21 cellular contexts compared by ENCODE assay signal in the genomic region with DNA sequence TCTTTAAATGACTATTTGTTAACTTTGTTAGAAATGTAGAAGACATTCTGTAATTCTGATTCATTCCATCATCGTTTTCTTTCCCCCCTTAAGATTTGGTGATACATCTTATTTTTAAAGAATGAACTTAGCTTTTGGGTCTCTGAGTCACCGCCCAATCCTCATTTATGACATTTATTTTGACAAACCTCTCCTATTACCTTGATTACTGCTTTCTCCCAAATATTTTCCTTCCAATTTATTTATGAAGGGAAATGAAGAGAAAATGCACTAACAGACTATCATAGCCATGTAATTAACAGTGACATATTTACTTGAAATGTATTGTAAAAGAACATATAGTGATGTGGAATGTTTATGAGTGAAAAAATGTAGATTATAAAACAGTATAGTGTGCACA.
A peak's percentile ranks its signal among the peaks of the same experiment; 100 is the strongest.
DNase-seq lines count a peak whose midpoint lies in the region; ATAC-seq, FAIRE-seq and TF ChIP-seq lines count a peak whose summit lies in the region.
"Had no signal": no experiment of that assay in that cellular context is flagged by ENCODE, and none has a peak within 500 bp of the region (broad histone marks: within the 10 kb centered on the region; RNA-seq: fewer than 3 reads in every experiment).

No MANE protein-coding gene starts in this region.

- FAIRE-seq in islet of Langerhans (lab: Jason Lieb, UNC) (peak; percentile 45), RCC 7860 (lab: Jason Lieb, UNC) (no peak)
- FAIRE-seq: D721Med, GM12892, HepG2, HTR-8/SVneo had no signal

- H3K27ac ChIP-seq in upper lobe of right lung, result no peak overlapping the region
- H3K27ac ChIP-seq: 22Rv1 had no signal

- no peaks in the 10 kb centered on the region for H3K27me3 ChIP-seq in upper lobe of right lung

- intact Hi-C loops in upper lobe of right lung (cut with DNase I), result no loop called here

- no peaks in the 10 kb centered on the region for H3K36me3 ChIP-seq in upper lobe of right lung

- ATAC-seq in SK-N-SH treated with all-trans-retinoic acid at 6 μM for 48 hours, result no peak
- ATAC-seq in stimulated activated memory B cell treated with anti-CD40 and anti-IgM and Interleukin-4, amounts not matched to agents 10 μg/mL and 1 μg/mL and 100 μg/mL, for 72 hours, result no peak
- ATAC-seq in GM21526 (IDR thresholded peaks at IDR 0.05; ENCODE audit: low FRiP score, unreplicated experiment), result no peak
- ATAC-seq in upper lobe of right lung, result no peak
- ATAC-seq: CD8-positive, alpha-beta T cell; HepG2 had no signal

- H3K4me3 ChIP-seq in upper lobe of right lung, result no peak overlapping the region

- no peak overlapping the region for H3K4me3 Mint-ChIP-seq in progenitor cell of endocrine pancreas (ENCODE audit: low read depth)
- H3K4me3 Mint-ChIP-seq in stimulated activated memory B cell treated with anti-CD40 and anti-IgM and Interleukin-4, amounts not matched to agents 10 μg/mL and 1 μg/mL and 100 μg/mL, for 72 hours, result no peak overlapping the region
- H3K4me3 Mint-ChIP-seq: CD14-positive monocyte; CD8-positive, alpha-beta T cell; HFFc6 had no signal

- peaks cover 20% of the 10 kb centered on the region for H3K4me1 Mint-ChIP-seq in progenitor cell of endocrine pancreas (ENCODE audit: low read depth)
- H3K4me1 Mint-ChIP-seq in stimulated activated memory B cell treated with anti-CD40 and anti-IgM and Interleukin-4, amounts not matched to agents 10 μg/mL and 1 μg/mL and 100 μg/mL, for 72 hours, result no peaks in the 10 kb centered on the region
- H3K4me1 Mint-ChIP-seq: CD14-positive monocyte had no signal

- H3K36me3 Mint-ChIP-seq in progenitor cell of endocrine pancreas (ENCODE audit: insufficient read depth), result no peaks in the 10 kb centered on the region
- H3K36me3 Mint-ChIP-seq in stimulated activated memory B cell treated with anti-CD40 and anti-IgM and Interleukin-4, amounts not matched to agents 10 μg/mL and 1 μg/mL and 100 μg/mL, for 72 hours, result no peaks in the 10 kb centered on the region
- H3K36me3 Mint-ChIP-seq: CD14-positive monocyte; CD8-positive, alpha-beta T cell had no signal

- TF ChIP-seq CTCF in progenitor cell of endocrine pancreas (IDR thresholded peaks at IDR 0.05; ENCODE audit: unreplicated experiment), result no peak
- TF ChIP-seq CTCF in upper lobe of right lung (IDR thresholded peaks at IDR 0.05), result no peak

- H3K27me3 Mint-ChIP-seq in progenitor cell of endocrine pancreas, result peaks cover 89% of the 10 kb centered on the region
- no peaks in the 10 kb centered on the region for H3K27me3 Mint-ChIP-seq in stimulated activated memory B cell treated with anti-CD40 and anti-IgM and Interleukin-4, amounts not matched to agents 10 μg/mL and 1 μg/mL and 100 μg/mL, for 72 hours

- peak overlapping the region; percentile 38 for H3K27ac Mint-ChIP-seq in progenitor cell of endocrine pancreas
- H3K27ac Mint-ChIP-seq in stimulated activated memory B cell treated with anti-CD40 and anti-IgM and Interleukin-4, amounts not matched to agents 10 μg/mL and 1 μg/mL and 100 μg/mL, for 72 hours, result no peak overlapping the region
- H3K27ac Mint-ChIP-seq: CD14-positive monocyte; CD8-positive, alpha-beta T cell; HFFc6 had no signal

- no peaks in the 10 kb centered on the region for H3K9me3 ChIP-seq in upper lobe of right lung

- no peaks in the 10 kb centered on the region for H3K9me3 Mint-ChIP-seq in progenitor cell of endocrine pancreas (ENCODE audit: low read depth)
- no peaks in the 10 kb centered on the region for H3K9me3 Mint-ChIP-seq in stimulated activated memory B cell treated with anti-CD40 and anti-IgM and Interleukin-4, amounts not matched to agents 10 μg/mL and 1 μg/mL and 100 μg/mL, for 72 hours
- H3K9me3 Mint-ChIP-seq: CD8-positive, alpha-beta T cell; HFFc6 had no signal

- DNase-seq in EH (ENCODE audit: low read depth) (peak; percentile 22), progenitor cell of endocrine pancreas (ENCODE audit: low spot score, unreplicated experiment) (no peak), upper lobe of right lung (no peak), RCC 7860 (ENCODE audit: low spot score) (no peak)
- DNase-seq: CD8-positive, alpha-beta T cell; COR-L47; DMS153; DMS79 treated with DMSO at 0.1 percent for 48 hours; GDM1; HCEC 1CT; HFFc6 had no signal

- no peaks in the 10 kb centered on the region for H3K4me1 ChIP-seq in upper lobe of right lung

TF ChIP-seq in SK-N-SH treated with all-trans-retinoic acid at 6 μM for 48 hours, 23 proteins besides CTCF, POLR2A, EP300 and RAD21:
- no peak for TF ChIP-seq ZNF565 (CRISPR knock-in tag; conservative IDR thresholded peaks at IDR 0.05; ENCODE audit: low read depth)
- TF ChIP-seq TOX (CRISPR knock-in tag; IDR thresholded peaks at IDR 0.05; ENCODE audit: borderline replicate concordance), result no peak
- TF ChIP-seq, protein P1, sequence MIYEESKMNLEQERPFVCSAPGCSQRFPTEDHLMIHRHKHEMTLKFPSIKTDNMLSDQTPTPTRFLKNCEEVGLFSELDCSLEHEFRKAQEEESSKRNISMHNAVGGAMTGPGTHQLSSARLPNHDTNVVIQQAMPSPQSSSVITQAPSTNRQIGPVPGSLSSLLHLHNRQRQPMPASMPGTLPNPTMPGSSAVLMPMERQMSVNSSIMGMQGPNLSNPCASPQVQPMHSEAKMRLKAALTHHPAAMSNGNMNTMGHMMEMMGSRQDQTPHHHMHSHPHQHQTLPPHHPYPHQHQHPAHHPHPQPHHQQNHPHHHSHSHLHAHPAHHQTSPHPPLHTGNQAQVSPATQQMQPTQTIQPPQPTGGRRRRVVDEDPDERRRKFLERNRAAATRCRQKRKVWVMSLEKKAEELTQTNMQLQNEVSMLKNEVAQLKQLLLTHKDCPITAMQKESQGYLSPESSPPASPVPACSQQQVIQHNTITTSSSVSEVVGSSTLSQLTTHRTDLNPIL (CRISPR knock-in tag; IDR thresholded peaks at IDR 0.05; ENCODE audit: low read depth), result no peak
- no peak for TF ChIP-seq ESRRG (CRISPR knock-in tag; IDR thresholded peaks at IDR 0.05)
- TF ChIP-seq, protein P2, sequence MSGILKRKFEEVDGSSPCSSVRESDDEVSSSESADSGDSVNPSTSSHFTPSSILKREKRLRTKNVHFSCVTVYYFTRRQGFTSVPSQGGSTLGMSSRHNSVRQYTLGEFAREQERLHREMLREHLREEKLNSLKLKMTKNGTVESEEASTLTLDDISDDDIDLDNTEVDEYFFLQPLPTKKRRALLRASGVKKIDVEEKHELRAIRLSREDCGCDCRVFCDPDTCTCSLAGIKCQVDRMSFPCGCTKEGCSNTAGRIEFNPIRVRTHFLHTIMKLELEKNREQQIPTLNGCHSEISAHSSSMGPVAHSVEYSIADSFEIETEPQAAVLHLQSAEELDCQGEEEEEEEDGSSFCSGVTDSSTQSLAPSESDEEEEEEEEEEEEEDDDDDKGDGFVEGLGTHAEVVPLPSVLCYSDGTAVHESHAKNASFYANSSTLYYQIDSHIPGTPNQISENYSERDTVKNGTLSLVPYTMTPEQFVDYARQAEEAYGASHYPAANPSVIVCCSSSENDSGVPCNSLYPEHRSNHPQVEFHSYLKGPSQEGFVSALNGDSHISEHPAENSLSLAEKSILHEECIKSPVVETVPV (CRISPR knock-in tag; IDR thresholded peaks at IDR 0.05), result no peak
- no peak for TF ChIP-seq SNAI2 (CRISPR knock-in tag; IDR thresholded peaks at IDR 0.05)
- TF ChIP-seq BACH2 (CRISPR knock-in tag; IDR thresholded peaks at IDR 0.05; ENCODE audit: borderline replicate concordance), result no peak
- peak; percentile 91 for TF ChIP-seq ZC3H10 (CRISPR knock-in tag; IDR thresholded peaks at IDR 0.05)
- no peak for TF ChIP-seq ARNTL (CRISPR knock-in tag; IDR thresholded peaks at IDR 0.05; ENCODE audit: borderline replicate concordance, low read depth)
- TF ChIP-seq OSR1 (CRISPR knock-in tag; IDR thresholded peaks at IDR 0.05), result no peak
- no peak for TF ChIP-seq RARB (CRISPR knock-in tag; IDR thresholded peaks at IDR 0.05)
- TF ChIP-seq, protein P3, sequence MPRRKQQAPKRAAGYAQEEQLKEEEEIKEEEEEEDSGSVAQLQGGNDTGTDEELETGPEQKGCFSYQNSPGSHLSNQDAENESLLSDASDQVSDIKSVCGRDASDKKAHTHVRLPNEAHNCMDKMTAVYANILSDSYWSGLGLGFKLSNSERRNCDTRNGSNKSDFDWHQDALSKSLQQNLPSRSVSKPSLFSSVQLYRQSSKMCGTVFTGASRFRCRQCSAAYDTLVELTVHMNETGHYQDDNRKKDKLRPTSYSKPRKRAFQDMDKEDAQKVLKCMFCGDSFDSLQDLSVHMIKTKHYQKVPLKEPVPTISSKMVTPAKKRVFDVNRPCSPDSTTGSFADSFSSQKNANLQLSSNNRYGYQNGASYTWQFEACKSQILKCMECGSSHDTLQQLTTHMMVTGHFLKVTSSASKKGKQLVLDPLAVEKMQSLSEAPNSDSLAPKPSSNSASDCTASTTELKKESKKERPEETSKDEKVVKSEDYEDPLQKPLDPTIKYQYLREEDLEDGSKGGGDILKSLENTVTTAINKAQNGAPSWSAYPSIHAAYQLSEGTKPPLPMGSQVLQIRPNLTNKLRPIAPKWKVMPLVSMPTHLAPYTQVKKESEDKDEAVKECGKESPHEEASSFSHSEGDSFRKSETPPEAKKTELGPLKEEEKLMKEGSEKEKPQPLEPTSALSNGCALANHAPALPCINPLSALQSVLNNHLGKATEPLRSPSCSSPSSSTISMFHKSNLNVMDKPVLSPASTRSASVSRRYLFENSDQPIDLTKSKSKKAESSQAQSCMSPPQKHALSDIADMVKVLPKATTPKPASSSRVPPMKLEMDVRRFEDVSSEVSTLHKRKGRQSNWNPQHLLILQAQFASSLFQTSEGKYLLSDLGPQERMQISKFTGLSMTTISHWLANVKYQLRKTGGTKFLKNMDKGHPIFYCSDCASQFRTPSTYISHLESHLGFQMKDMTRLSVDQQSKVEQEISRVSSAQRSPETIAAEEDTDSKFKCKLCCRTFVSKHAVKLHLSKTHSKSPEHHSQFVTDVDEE (CRISPR knock-in tag; IDR thresholded peaks at IDR 0.05), result no peak
- TF ChIP-seq ISL1 (CRISPR knock-in tag; IDR thresholded peaks at IDR 0.05), result peak; percentile 87
- TF ChIP-seq, protein P4, sequence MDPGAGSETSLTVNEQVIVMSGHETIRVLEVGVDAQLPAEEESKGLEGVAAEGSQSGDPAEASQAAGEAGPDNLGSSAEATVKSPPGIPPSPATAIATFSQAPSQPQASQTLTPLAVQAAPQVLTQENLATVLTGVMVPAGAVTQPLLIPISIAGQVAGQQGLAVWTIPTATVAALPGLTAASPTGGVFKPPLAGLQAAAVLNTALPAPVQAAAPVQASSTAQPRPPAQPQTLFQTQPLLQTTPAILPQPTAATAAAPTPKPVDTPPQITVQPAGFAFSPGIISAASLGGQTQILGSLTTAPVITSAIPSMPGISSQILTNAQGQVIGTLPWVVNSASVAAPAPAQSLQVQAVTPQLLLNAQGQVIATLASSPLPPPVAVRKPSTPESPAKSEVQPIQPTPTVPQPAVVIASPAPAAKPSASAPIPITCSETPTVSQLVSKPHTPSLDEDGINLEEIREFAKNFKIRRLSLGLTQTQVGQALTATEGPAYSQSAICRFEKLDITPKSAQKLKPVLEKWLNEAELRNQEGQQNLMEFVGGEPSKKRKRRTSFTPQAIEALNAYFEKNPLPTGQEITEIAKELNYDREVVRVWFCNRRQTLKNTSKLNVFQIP (CRISPR knock-in tag; IDR thresholded peaks at IDR 0.05; ENCODE audit: borderline replicate concordance, low read depth), result no peak
